Comparison of ENCODE assay signal across 11 cellular contexts in genomic region chr20:23755131-23755611, GRCh38. TPM values are rescaled to one million over a fixed set of nuclear protein-coding genes. Genes with fewer than 3 reads are reported as not detected.
DNase-seq lines count a peak whose midpoint lies in the region; ATAC-seq, FAIRE-seq and TF ChIP-seq lines count a peak whose summit lies in the region.
"Not testable (repeated sequence)": the region's sequence is repeated elsewhere in the genome, so short reads cannot be mapped to it uniquely, and the experiment has no call there.
"Had no signal": no experiment of that assay in that cellular context is flagged by ENCODE, and none has a peak within 500 bp of the region (broad histone marks: within the 10 kb centered on the region; RNA-seq: fewer than 3 reads in every experiment).

No MANE protein-coding gene starts in this region.

- not testable (repeated sequence) for H3K27me3 ChIP-seq in GM23248 (replicated peaks; ENCODE audit: insufficient read depth); endothelial cell of umbilical vein (ENCODE audit: control insufficient read depth in 2 of 2, insufficient read depth in 2 of 2, low read length in 2 of 2); mesendoderm (ENCODE audit: insufficient read depth, low read length, poor library complexity); smooth muscle cell (ENCODE audit: low read depth)

- H2BK15ac ChIP-seq in mesendoderm (replicated peaks; ENCODE audit: low read depth) = not testable (repeated sequence)

- WGBS in GM23248 (ENCODE audit: low coverage in 1 of 2, low lambda C conversion rate in 2 of 2, missing lambda C conversion rate in 2 of 2), 2 experiments = 7 to 11% methylated on average over 3 of the region's 3 CpGs
- no CpG with 5 or more reads among the region's 3 CpGs for WGBS in mesendoderm (ENCODE audit: extremely low coverage, insufficient coverage, low lambda C conversion rate)
- WGBS in smooth muscle cell (ENCODE audit: low lambda C conversion rate) = 17% methylated on average over 3 of the region's 3 CpGs

- not testable (repeated sequence) for H3K9ac ChIP-seq in GM23248; mesendoderm (ENCODE audit: low read length)
- H3K9ac ChIP-seq in endothelial cell of umbilical vein (replicated peaks; ENCODE audit: extremely low read depth, insufficient read depth, low read length) (peak overlapping the region; percentile 31), smooth muscle cell (ENCODE audit: low read depth) (peak overlapping the region; percentile 73)

- dilution Hi-C loops in endothelial cell of umbilical vein (cut with MboI; ENCODE audit: extremely low pct_ligation_motif_present, low sequenced_read_pairs) = not testable (repeated sequence)

- H3K4me3 ChIP-seq in GM23248; endothelial cell of umbilical vein (replicated peaks in 1 of 3; ENCODE audit: insufficient read depth in 1 of 3, low read depth in 1 of 3, low read length in 3 of 3); mesendoderm (ENCODE audit: low read length); smooth muscle cell: not testable (repeated sequence)

- H3K23ac ChIP-seq in mesendoderm (ENCODE audit: low read length) = not testable (repeated sequence)

- H4K20me1 ChIP-seq in GM23248 (ENCODE audit: insufficient read depth); endothelial cell of umbilical vein (replicated peaks; ENCODE audit: control insufficient read depth, extremely low read depth, insufficient read depth, low read length); smooth muscle cell (ENCODE audit: low read depth): not testable (repeated sequence)

- H3K36me3 ChIP-seq in GM23248 (ENCODE audit: low read depth); endothelial cell of umbilical vein (ENCODE audit: control insufficient read depth in 2 of 2, extremely low read depth in 1 of 2, insufficient read depth in 2 of 2, low read length in 2 of 2); mesendoderm (ENCODE audit: control insufficient read depth, insufficient read depth, low read length); smooth muscle cell (ENCODE audit: low read depth): not testable (repeated sequence)

- not testable (repeated sequence) for H3K27ac ChIP-seq in GM23248
- H3K27ac ChIP-seq in endothelial cell of umbilical vein (ENCODE audit: insufficient read depth, low read depth, low read length) (peak overlapping the region; percentile 95), mesendoderm (ENCODE audit: low read depth, low read length) (peak overlapping the region; percentile 51), smooth muscle cell (ENCODE audit: low read depth) (peak overlapping the region; percentile 80)

- CTCF ChIA-PET in WTC11 (lab: Charles Lee); endothelial cell of umbilical vein (lab: Charles Lee): not testable (repeated sequence)

- H3K79me1 ChIP-seq in mesendoderm (ENCODE audit: low read length) = not testable (repeated sequence)

- peaks cover 98% of the 10 kb centered on the region for H3K27me3 Mint-ChIP-seq in WTC11 (ENCODE audit: low read depth)

- H2BK5ac ChIP-seq in mesendoderm (ENCODE audit: low read length) = peak overlapping the region; percentile 3

- H3K9me2 ChIP-seq in GM23248 (ENCODE audit: insufficient read depth) = not testable (repeated sequence)

- not testable (repeated sequence) for H3K36me3 Mint-ChIP-seq in WTC11

- H3F3A ChIP-seq in GM23248 (ENCODE audit: insufficient read depth); smooth muscle cell (ENCODE audit: low read depth): not testable (repeated sequence)

- not testable (repeated sequence) for H2AK5ac ChIP-seq in mesendoderm (ENCODE audit: low read length)

- BruUV-seq in endothelial cell of umbilical vein (replicated peaks; lab: Mats Ljungman, UMichigan) = not testable (repeated sequence)

- not testable (repeated sequence) for H4K8ac ChIP-seq in mesendoderm (ENCODE audit: low read depth, low read length)

- peak overlapping the region; percentile 6 for H3K56ac ChIP-seq in mesendoderm (ENCODE audit: low read length)

- H3K4me1 ChIP-seq in GM23248 (ENCODE audit: insufficient read depth) (peaks cover 11% of the 10 kb centered on the region), endothelial cell of umbilical vein (ENCODE audit: control insufficient read depth, extremely low read depth, insufficient read depth, low read length) (peaks cover 25% of the 10 kb centered on the region)
- H3K4me1 ChIP-seq in mesendoderm (ENCODE audit: control insufficient read depth, low read depth, low read length); smooth muscle cell (ENCODE audit: low read depth): not testable (repeated sequence)

- FAIRE-seq in endothelial cell of umbilical vein (lab: Jason Lieb, UNC) = peak; percentile 95

- not testable (repeated sequence) for TF ChIP-seq CTCF in WTC11 (IDR thresholded peaks at IDR 0.05); endothelial cell of umbilical vein (IDR thresholded peaks at IDR 0.05; ENCODE audit: extremely low read depth in 1 of 2, insufficient read depth in 1 of 2, low read depth in 1 of 2, low read length in 2 of 2); smooth muscle cell (IDR thresholded peaks at IDR 0.05; ENCODE audit: borderline replicate concordance, insufficient read depth, poor library complexity, severe bottlenecking)

- H4K5ac ChIP-seq in mesendoderm (ENCODE audit: low read length) = not testable (repeated sequence)

- not testable (repeated sequence) for H3K27ac Mint-ChIP-seq in WTC11

- H3K79me2 ChIP-seq in GM23248 (ENCODE audit: insufficient read depth); endothelial cell of umbilical vein (ENCODE audit: control insufficient read depth, insufficient read depth, low read length); mesendoderm (ENCODE audit: control insufficient read depth, insufficient read depth, low read length); smooth muscle cell (ENCODE audit: low read depth): not testable (repeated sequence)

- H3K18ac ChIP-seq in mesendoderm (ENCODE audit: low read length) = peak overlapping the region; percentile 15

- intact Hi-C loops in endothelial cell of umbilical vein (cut with micrococcal nuclease); Right ventricle myocardium superior (cut with DNase I): not testable (repeated sequence)

- H3K4me1 Mint-ChIP-seq in WTC11 = peaks cover 60% of the 10 kb centered on the region

- TF ChIP-seq POLR2A in endothelial cell of umbilical vein (IDR thresholded peaks at IDR 0.05; ENCODE audit: low read depth, low read length) = not testable (repeated sequence)

- not testable (repeated sequence) for H2BK120ac ChIP-seq in mesendoderm (ENCODE audit: low read depth, low read length)

- H2AFZ ChIP-seq in GM23248 = peak overlapping the region; percentile 6; the same call in 1 of the 2 replicates
- peak overlapping the region; percentile 64 for H2AFZ ChIP-seq in endothelial cell of umbilical vein (ENCODE audit: low read depth, low read length)
- not testable (repeated sequence) for H2AFZ ChIP-seq in smooth muscle cell (ENCODE audit: low read depth)

- not testable (repeated sequence) for H3K9me3 ChIP-seq in GM23248 (ENCODE audit: low read depth); endothelial cell of umbilical vein (replicated peaks; ENCODE audit: control insufficient read depth, insufficient read depth, low read length); smooth muscle cell (replicated peaks; ENCODE audit: low read depth)

- DNase-seq in AG08396 (ENCODE audit: low spot score) = peak; percentile 16
- DNase-seq in GM23248 = peak; percentile 60
- peak; percentile 66 for DNase-seq in M059J (ENCODE audit: low read depth)
- DNase-seq in WTC11 (ENCODE audit: low spot score); Right ventricle myocardium superior; smooth muscle cell (lab: John Stamatoyannopoulos, UW; ENCODE audit: unreplicated experiment): not testable (repeated sequence)
- peak; percentile 46 for DNase-seq in endothelial cell of umbilical vein (ENCODE audit: low read depth, low spot score)
- peak; percentile 34 for DNase-seq in mesendoderm

- H3K4ac ChIP-seq in mesendoderm (ENCODE audit: low read depth, low read length) = not testable (repeated sequence)

- POLR2A ChIA-PET in WTC11 (lab: Charles Lee); endothelial cell of umbilical vein (lab: Charles Lee): not testable (repeated sequence)

- not testable (repeated sequence) for H3K9me1 ChIP-seq in endothelial cell of umbilical vein (replicated peaks; ENCODE audit: control insufficient read depth, extremely low read depth, insufficient read depth, low read length)

- not testable (repeated sequence) for H3K9me3 Mint-ChIP-seq in WTC11

- H3K4me3 Mint-ChIP-seq in WTC11 = not testable (repeated sequence)

- peak; percentile 22; the same call in 1 of the 2 replicates for ATAC-seq in WTC11
- ATAC-seq in Right ventricle myocardium superior (ENCODE audit: poor library complexity) = peak; percentile 55

- H3K4me2 ChIP-seq in GM23248 (ENCODE audit: unreplicated experiment) (peak overlapping the region; percentile 11), endothelial cell of umbilical vein (ENCODE audit: insufficient read depth, low read length) (peak overlapping the region; percentile 58), smooth muscle cell (peak overlapping the region; percentile 55)
- H3K4me2 ChIP-seq in mesendoderm (ENCODE audit: low read length) = not testable (repeated sequence)

- in situ Hi-C loops in GM23248 (cut with MboI) = not testable (repeated sequence)

RNA-seq across cellular contexts. Expression of gene CST1, which starts 4.4 kb away (rescaled TPM):
- total RNA-seq in GM23248 (2014; rRNA removed; shearing (Covaris generic)) = not detected in 2 replicates
- polyA plus RNA-seq in GM23248 (2016; fragmentation: Nextera tagmentation; extraction: Ambion mirVana) = not detected in 2 replicates
- total RNA-seq in M059J (2014; rRNA removed; shearing (Covaris generic)) = 2.6 and 5.0 TPM in 2 replicates
- total RNA-seq in WTC11 (2021) = 4.5 to 6.2 TPM (median 5.8 TPM) in 3 replicates
- total RNA-seq in endothelial cell of umbilical vein = 2.2 TPM in 1 of 2 replicates, not detected in the other
- 0.19 and 0.30 TPM in 2 replicates for polyA plus RNA-seq in endothelial cell of umbilical vein
- 0.52 and 1.4 TPM in 2 replicates for polyA plus RNA-seq in endothelial cell of umbilical vein (2011; cell fraction: cytosol; rRNA removed)
- not detected in 2 replicates for polyA plus RNA-seq in endothelial cell of umbilical vein (2011; cell fraction: nucleus; rRNA removed)
- 4.0 and 6.1 TPM in 2 replicates for polyA plus RNA-seq in endothelial cell of umbilical vein (2012)
- polyA minus RNA-seq in endothelial cell of umbilical vein = 0.47 TPM in 1 of 2 replicates, not detected in the other
- not detected for polyA minus RNA-seq in endothelial cell of umbilical vein (2011; cell fraction: cytosol; rRNA and poly(A)+ RNA removed)
- not detected in 2 replicates for polyA minus RNA-seq in endothelial cell of umbilical vein (2011; cell fraction: nucleus; rRNA and poly(A)+ RNA removed)
- not detected for total RNA-seq in Right ventricle myocardium superior
- 2.0 TPM for polyA plus RNA-seq in mesendoderm (2013, experiment 1 of 2)
- 1.8 TPM for polyA plus RNA-seq in mesendoderm (2013, experiment 2 of 2)
- total RNA-seq in smooth muscle cell = 1.3 and 9.3 TPM in 2 replicates
- polyA plus RNA-seq in smooth muscle cell = 1.9 and 27.7 TPM in 2 replicates
- total RNA-seq: chondrocyte, esophagus muscularis mucosa, lung had no signal
- polyA plus RNA-seq: lung had no signal
